1 cellular context compared by ENCODE assay signal in genomic region chr1:203179328-203180009, GRCh38.
TF ChIP-seq lines count a peak whose summit lies in the region.

No MANE protein-coding gene starts in this region.

TF ChIP-seq in H1, 55 proteins besides CTCF, POLR2A, EP300 and RAD21:
- TF ChIP-seq MAFK (IDR thresholded peaks at IDR 0.05; ENCODE audit: low read depth, low read length) (no peak), SRF (IDR thresholded peaks at IDR 0.05; ENCODE audit: low read depth, low read length) (no peak)
